Comparison of ENCODE assay signal across 8 cellular contexts in genomic region chr16:85610446-85611204, GRCh38. TPM values are rescaled to one million over a fixed set of nuclear protein-coding genes. Genes with fewer than 3 reads are reported as not detected.
DNase-seq lines count a peak whose midpoint lies in the region; ATAC-seq, FAIRE-seq and TF ChIP-seq lines count a peak whose summit lies in the region.

No MANE protein-coding gene starts in this region.

- H3K4me3 ChIP-seq in keratinocyte (ENCODE audit: control insufficient read depth in 2 of 3, extremely low read depth in 1 of 3, insufficient read depth in 2 of 3, low read depth in 1 of 3, low read length in 3 of 3): peak overlapping the region in 2 of 3 experiments; percentile 3 to 54

- peaks cover 27% of the 10 kb centered on the region for H3K4me1 ChIP-seq in keratinocyte (ENCODE audit: control insufficient read depth, extremely low read depth, insufficient read depth, low read length)

- no peaks in the 10 kb centered on the region for H3K9me1 ChIP-seq in keratinocyte (ENCODE audit: control insufficient read depth, extremely low read depth, insufficient read depth, low read length)

- no peaks in the 10 kb centered on the region for H3K36me3 ChIP-seq in keratinocyte (ENCODE audit: control insufficient read depth in 2 of 2, extremely low read depth in 1 of 2, insufficient read depth in 2 of 2, low read length in 2 of 2)

- peak overlapping the region; percentile 84 for H3K9ac ChIP-seq in keratinocyte (ENCODE audit: control insufficient read depth, extremely low read depth, insufficient read depth, low read length)

- no peaks in the 10 kb centered on the region for H3K79me2 ChIP-seq in keratinocyte (ENCODE audit: control insufficient read depth, insufficient read depth, low read length)

- H4K20me1 ChIP-seq in keratinocyte (ENCODE audit: control insufficient read depth, extremely low read depth, insufficient read depth, low read length): peaks cover 14% of the 10 kb centered on the region

- peaks cover 12% of the 10 kb centered on the region for H3K27me3 ChIP-seq in keratinocyte (ENCODE audit: control insufficient read depth, extremely low read depth, insufficient read depth, low read length)

- H3K4me2 ChIP-seq in keratinocyte (ENCODE audit: control insufficient read depth, extremely low read depth, insufficient read depth, low read depth, low read length): peak overlapping the region; percentile 86

- H3K9me3 ChIP-seq in keratinocyte (ENCODE audit: control insufficient read depth, low read depth, low read length): no peaks in the 10 kb centered on the region

- DNase-seq in GM04504 (ENCODE audit: low read depth): peak; percentile 80
- peak; percentile 69 for DNase-seq in NCI-H2227 treated with DMSO at 0.1 percent for 48 hours (lab: John Stamatoyannopoulos, UW)
- peak; percentile 60 for DNase-seq in activated CD4-positive, CD25-positive, alpha-beta regulatory T cell treated with anti-CD3 and anti-CD28 coated beads, Interleukin-2, amount 50 U/mL, for 16 hours (ENCODE audit: low read depth, low spot score)
- peak; percentile 79 for DNase-seq in central memory CD4-positive, alpha-beta T cell
- DNase-seq in keratinocyte (ENCODE audit: low read depth, low spot score): peak; percentile 77
- peak; percentile 90 for DNase-seq in stimulated activated CD4-positive, alpha-beta T cell treated with anti-CD3 and anti-CD28 coated beads, Interleukin-12 subunit alpha, Interleukin-12 subunit beta, amount 100 ng/mL, for 4 hours

- peak overlapping the region; percentile 81 for H3K27ac ChIP-seq in keratinocyte (ENCODE audit: control insufficient read depth, insufficient read depth, low read length)

- ATAC-seq in HG03103 (IDR thresholded peaks at IDR 0.05; ENCODE audit: low read depth, unreplicated experiment) (peak; percentile 28), HG02884 (IDR thresholded peaks at IDR 0.05; ENCODE audit: unreplicated experiment) (no peak)

- peak overlapping the region; percentile 30 for H2AFZ ChIP-seq in keratinocyte (ENCODE audit: control insufficient read depth, low read length)

- dilution Hi-C loops in keratinocyte (cut with MboI; ENCODE audit: extremely low pct_ligation_motif_present, low sequenced_read_pairs): no loop called here

- FAIRE-seq in keratinocyte (lab: Jason Lieb, UNC): peak; percentile 20

- peak; percentile 82 to 98 (median 96) for TF ChIP-seq CTCF in keratinocyte (optimal IDR thresholded peaks at IDR 0.05 in 1 of 3, IDR thresholded peaks at IDR 0.05 in 1 of 3, conservative IDR thresholded peaks at IDR 0.05 in 1 of 3; ENCODE audit: extremely low read depth in 1 of 3, insufficient read depth in 2 of 3, low read length in 3 of 3)

RNA-seq across cellular contexts. Expression of gene GSE1, which starts 2.5 kb away (rescaled TPM):
- 4.3 to 6.2 TPM (median 5.0 TPM) in 3 replicates for polyA plus RNA-seq in keratinocyte
- polyA plus RNA-seq in keratinocyte (2011; ENCODE audit: low read depth): 16.7 TPM
- 5.7 and 5.8 TPM in 2 replicates for polyA plus RNA-seq in keratinocyte (2011; cell fraction: cytosol; rRNA removed)
- 25.5 and 27.8 TPM in 2 replicates for polyA plus RNA-seq in keratinocyte (2011; cell fraction: nucleus; rRNA removed)
- polyA plus RNA-seq in keratinocyte (2012; ENCODE audit: low replicate concordance): 5.8 and 16.8 TPM in 2 replicates
- 6.8 to 9.9 TPM (median 9.3 TPM) in 3 replicates for polyA minus RNA-seq in keratinocyte
- 11.3 TPM for polyA minus RNA-seq in keratinocyte (2011; cell fraction: cytosol; rRNA and poly(A)+ RNA removed)
- polyA minus RNA-seq in keratinocyte (2011; cell fraction: nucleus; rRNA and poly(A)+ RNA removed): 22.2 and 29.6 TPM in 2 replicates
